Comparison of ENCODE assay signal across 8 cellular contexts in the genomic region with DNA sequence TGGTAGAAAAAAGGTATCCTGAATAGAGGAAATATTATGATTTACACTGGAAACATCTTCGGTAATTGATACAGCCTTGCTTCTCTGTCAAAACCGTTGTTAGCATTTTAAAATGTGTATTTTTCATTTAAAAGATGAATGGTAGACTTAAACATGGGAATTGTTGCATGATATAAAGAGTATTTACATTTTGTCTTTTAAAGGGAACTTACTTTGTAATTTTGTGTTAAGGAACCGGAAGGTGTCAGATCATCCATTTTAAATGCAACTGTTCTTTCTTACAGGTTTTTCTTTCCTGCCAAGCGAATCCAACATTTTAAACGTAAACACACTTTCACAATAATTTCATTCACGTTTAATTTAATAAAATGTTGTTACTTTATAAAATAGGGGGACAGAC. TPM values are rescaled to one million over a fixed set of nuclear protein-coding genes. Genes with fewer than 3 reads are reported as not detected.
A peak's percentile ranks its signal among the peaks of the same experiment; 100 is the strongest.
DNase-seq lines count a peak whose midpoint lies in the region; ATAC-seq, FAIRE-seq and TF ChIP-seq lines count a peak whose summit lies in the region.

No MANE protein-coding gene starts in this region.

- H3K36me3 ChIP-seq in GM06990 (ENCODE audit: control insufficient read depth, insufficient read depth, low read length) = no peaks in the 10 kb centered on the region
- H3K36me3 ChIP-seq in ectodermal cell (ENCODE audit: control insufficient read depth, insufficient read depth, low read length) = no peaks in the 10 kb centered on the region

- FAIRE-seq in A549 (lab: Jason Lieb, UNC) = no peak

- CTCF ChIA-PET in A549 (lab: Yijun Ruan, JAX) = interaction anchor here (0.6 to 2.0 kb wide), 3 partner anchors 53 to 201 kb away, joined by 3 to 6 read pairs (median 4); no protein-coding TSS in a partner anchor

- TF ChIP-seq EP300 in A549 (IDR thresholded peaks at IDR 0.05) = no peak

- no peak for TF ChIP-seq POLR2A in A549 (IDR thresholded peaks at IDR 0.05; ENCODE audit: low read length)

- H3K9me3 ChIP-seq in A549 (no peaks in the 10 kb centered on the region), ectodermal cell (ENCODE audit: control insufficient read depth, low read length) (no peaks in the 10 kb centered on the region)

- ATAC-seq in A549 (no peak), GM19351 (IDR thresholded peaks at IDR 0.05; ENCODE audit: unreplicated experiment) (no peak)

- H3K27me3 ChIP-seq in GM06990 (replicated peaks; ENCODE audit: control insufficient read depth, insufficient read depth, low read length) (no peaks in the 10 kb centered on the region), ectodermal cell (ENCODE audit: control insufficient read depth, insufficient read depth, low read length, poor library complexity, severe bottlenecking) (no peaks in the 10 kb centered on the region)

- POLR2A ChIA-PET in A549 (lab: Yijun Ruan, JAX) = interaction anchor here (1.3 kb wide), 1 partner anchor 9 kb away, joined by 4 read pairs; no protein-coding TSS in a partner anchor

- no peak for TF ChIP-seq RAD21 in A549 (conservative IDR thresholded peaks at IDR 0.05 in 1 of 2, IDR thresholded peaks at IDR 0.05 in 1 of 2)

- peak overlapping the region; percentile 89 for H3K4me2 ChIP-seq in A549

- WGBS in A549 (ENCODE audit: missing lambda C conversion rate) = 4% methylated on average over 6 of the region's 6 CpGs
- WGBS in ectodermal cell, 2 experiments = 2% methylated on average over 3 to 5 of the region's 6 CpGs

- H3K4me3 ChIP-seq in A549 = peak overlapping the region; percentile 80
- peak overlapping the region; percentile 90 for H3K4me3 ChIP-seq in GM06990 (replicated peaks; ENCODE audit: low read depth, low read length)
- peak overlapping the region; percentile 93 for H3K4me3 ChIP-seq in ectodermal cell (ENCODE audit: insufficient read depth, low read depth, low read length)

- H3K4me1 ChIP-seq in A549 (peaks cover 21% of the 10 kb centered on the region), ectodermal cell (ENCODE audit: control insufficient read depth, insufficient read depth, low read length) (peaks cover 1% of the 10 kb centered on the region)

- H3K27ac ChIP-seq in A549 (peak overlapping the region; percentile 97 to 99), ectodermal cell (ENCODE audit: insufficient read depth, low read depth, low read length, poor library complexity, severe bottlenecking) (no peak overlapping the region)

- no peak for TF ChIP-seq CTCF in A549 (IDR thresholded peaks at IDR 0.05)
- no peak for TF ChIP-seq CTCF in GM06990 (IDR thresholded peaks at IDR 0.05; ENCODE audit: insufficient read depth, low read length, poor library complexity, severe bottlenecking)

- no peak for DNase-seq in A549 (ENCODE audit: low read depth in 1 of 2, low spot score in 1 of 2)
- DNase-seq in GM06990 (ENCODE audit: extremely low read depth, insufficient read length) = peak; percentile 25
- peak; percentile 16 for DNase-seq in NCI-H345 (lab: John Stamatoyannopoulos, UW)
- no peak for DNase-seq in Ammon's horn (ENCODE audit: low spot score)
- DNase-seq in SKM-1 treated with dmso at 0.1 percent for 144 hours (lab: John Stamatoyannopoulos, UW; ENCODE audit: unreplicated experiment) = no peak
- no peak for DNase-seq in stimulated activated naive CD4-positive, alpha-beta T cell treated with Interleukin-2 at 50 U/mL for 16 hours (lab: John Stamatoyannopoulos, UW)

TF ChIP-seq in A549, 52 proteins besides CTCF, POLR2A, EP300 and RAD21:
- TF ChIP-seq ATOH8 (CRISPR knock-in tag; IDR thresholded peaks at IDR 0.05; ENCODE audit: low read depth) = no peak
- no peak for TF ChIP-seq SMC3 (IDR thresholded peaks at IDR 0.05)
- no peak for TF ChIP-seq KDM1A (IDR thresholded peaks at IDR 0.05; ENCODE audit: low read depth)
- no peak for TF ChIP-seq BHLHE40 (IDR thresholded peaks at IDR 0.05; ENCODE audit: low read depth, low read length)
- TF ChIP-seq, protein P1, sequence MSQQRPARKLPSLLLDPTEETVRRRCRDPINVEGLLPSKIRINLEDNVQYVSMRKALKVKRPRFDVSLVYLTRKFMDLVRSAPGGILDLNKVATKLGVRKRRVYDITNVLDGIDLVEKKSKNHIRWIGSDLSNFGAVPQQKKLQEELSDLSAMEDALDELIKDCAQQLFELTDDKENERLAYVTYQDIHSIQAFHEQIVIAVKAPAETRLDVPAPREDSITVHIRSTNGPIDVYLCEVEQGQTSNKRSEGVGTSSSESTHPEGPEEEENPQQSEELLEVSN (IDR thresholded peaks at IDR 0.05; ENCODE audit: borderline replicate concordance, low read depth) = no peak
- TF ChIP-seq RCOR1 (IDR thresholded peaks at IDR 0.05; ENCODE audit: low read depth, low read length) = no peak
- TF ChIP-seq HEYL (CRISPR knock-in tag; IDR thresholded peaks at IDR 0.05) = no peak
- TF ChIP-seq, protein P2, sequence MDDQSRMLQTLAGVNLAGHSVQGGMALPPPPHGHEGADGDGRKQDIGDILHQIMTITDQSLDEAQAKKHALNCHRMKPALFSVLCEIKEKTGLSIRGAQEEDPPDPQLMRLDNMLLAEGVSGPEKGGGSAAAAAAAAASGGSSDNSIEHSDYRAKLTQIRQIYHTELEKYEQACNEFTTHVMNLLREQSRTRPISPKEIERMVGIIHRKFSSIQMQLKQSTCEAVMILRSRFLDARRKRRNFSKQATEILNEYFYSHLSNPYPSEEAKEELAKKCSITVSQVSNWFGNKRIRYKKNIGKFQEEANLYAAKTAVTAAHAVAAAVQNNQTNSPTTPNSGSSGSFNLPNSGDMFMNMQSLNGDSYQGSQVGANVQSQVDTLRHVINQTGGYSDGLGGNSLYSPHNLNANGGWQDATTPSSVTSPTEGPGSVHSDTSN (IDR thresholded peaks at IDR 0.05) = no peak
- TF ChIP-seq HOXB13 (CRISPR knock-in tag; IDR thresholded peaks at IDR 0.05; ENCODE audit: low read depth) = no peak
- TF ChIP-seq CBX8 (IDR thresholded peaks at IDR 0.05) = no peak
- no peak for TF ChIP-seq FOSL2 (IDR thresholded peaks at IDR 0.05)
- TF ChIP-seq FOSL2 (CRISPR knock-in tag; IDR thresholded peaks at IDR 0.05) = no peak
- no peak for TF ChIP-seq ESRRA (IDR thresholded peaks at IDR 0.05; ENCODE audit: borderline replicate concordance, low read length)
- no peak for TF ChIP-seq NR3C1 (IDR thresholded peaks at IDR 0.05)
- TF ChIP-seq NPAS2 (CRISPR knock-in tag; IDR thresholded peaks at IDR 0.05; ENCODE audit: borderline replicate concordance) = no peak
- no peak for TF ChIP-seq CBX2 (IDR thresholded peaks at IDR 0.05; ENCODE audit: borderline replicate concordance, low read depth)
- no peak for TF ChIP-seq JUN (IDR thresholded peaks at IDR 0.05)
- no peak for TF ChIP-seq HMGXB4 (CRISPR knock-in tag; IDR thresholded peaks at IDR 0.05; ENCODE audit: borderline replicate concordance)

RNA-seq across cellular contexts. Expression of gene IGF2BP3, which starts 1.8 kb away (rescaled TPM):
- polyA plus RNA-seq in A549 (2011; rRNA removed) (47.2 and 62.0 TPM in 2 replicates), A549 (2017; fragmentation: RNase III; extraction: RNeasy Plus Mini Kit Qiagen cat#74134 plus additional on column Dnase treatment) (26.7 to 30.4 TPM (median 30.1 TPM) in 3 replicates)
- 12.0 and 12.1 TPM in 2 replicates for polyA plus RNA-seq in A549 (2012; cell fraction: cytosol; rRNA removed)
- 27.3 and 36.5 TPM in 2 replicates for polyA plus RNA-seq in A549 (2012; cell fraction: nucleus; rRNA removed)
- 50.5 and 51.7 TPM in 2 replicates for polyA minus RNA-seq in A549 (2011; rRNA and poly(A)+ RNA removed)
- 141 TPM for polyA plus RNA-seq in ectodermal cell (2013, experiment 1 of 4)
- polyA plus RNA-seq in ectodermal cell (2013, experiment 2 of 4) = 166 TPM
- 118 TPM for polyA plus RNA-seq in ectodermal cell (2013, experiment 3 of 4)
- polyA plus RNA-seq in ectodermal cell (2013, experiment 4 of 4) = 129 TPM

RNA-seq across cellular contexts. Expression of gene TRA2A, which starts 59.7 kb away (rescaled TPM):
- polyA plus RNA-seq in A549 (2011; rRNA removed) (85.5 and 90.8 TPM in 2 replicates), A549 (2017; fragmentation: RNase III; extraction: RNeasy Plus Mini Kit Qiagen cat#74134 plus additional on column Dnase treatment) (111 to 113 TPM (median 113 TPM) in 3 replicates)
- polyA plus RNA-seq in A549 (2012; cell fraction: cytosol; rRNA removed) = 47.7 and 53.3 TPM in 2 replicates
- polyA plus RNA-seq in A549 (2012; cell fraction: nucleus; rRNA removed) = 25.0 and 42.5 TPM in 2 replicates
- 80.3 and 83.0 TPM in 2 replicates for polyA minus RNA-seq in A549 (2011; rRNA and poly(A)+ RNA removed)
- polyA plus RNA-seq in ectodermal cell (2013, experiment 1 of 4) = 175 TPM
- polyA plus RNA-seq in ectodermal cell (2013, experiment 2 of 4) = 162 TPM
- polyA plus RNA-seq in ectodermal cell (2013, experiment 3 of 4) = 126 TPM
- polyA plus RNA-seq in ectodermal cell (2013, experiment 4 of 4) = 140 TPM

Comparison
In these comparisons a context has a peak if more than half of its experiments do, and no peak if none do; other contexts are left out.
1. DNase-seq: peak in GM06990 (single experiment) and NCI-H345 (single experiment); none in A549 (0 of 2), Ammon's horn (single experiment), SKM-1 treated with dmso at 0.1 percent for 144 hours (single experiment) and stimulated activated naive CD4-positive, alpha-beta T cell treated with Interleukin-2 at 50 U/mL for 16 hours (single experiment).
2. Peak in every context shown above with its lines, with median percentiles within 50 percentile points of each other: H3K4me3 ChIP-seq.